In genomic region chr6:149648148-149649145, GRCh38 we compare ENCODE assay signal across 8 cellular contexts. TPM values are rescaled to one million over a fixed set of nuclear protein-coding genes. Genes with fewer than 3 reads are reported as not detected.
DNase-seq lines count a peak whose midpoint lies in the region; ATAC-seq and TF ChIP-seq lines count a peak whose summit lies in the region.

Gene KATNA1, minus strand, starts transcription at chr6:149648714. Its CDS starts 10,167 bp downstream, at chr6:149638547.

- peak within 1 kb of the TSS; percentile 89 to 90 for H3K4me3 ChIP-seq in duodenal mucosa (ENCODE audit: low read depth in 1 of 2, low read length in 2 of 2)
- H3K4me3 ChIP-seq in lower leg skin (ENCODE audit: low read depth, poor library complexity, severe bottlenecking): peak within 1 kb of the TSS; percentile 69

- H3K36me3 ChIP-seq in duodenal mucosa (ENCODE audit: control insufficient read depth in 1 of 2, insufficient read depth in 2 of 2, low read length in 2 of 2): no peaks in the 10 kb centered on the region

- WGBS in lower leg skin, 2 donors: 0 to 1% methylated on average over 53 to 65 of the region's 69 CpGs

- TF ChIP-seq POLR2A in lower leg skin (IDR thresholded peaks at IDR 0.05): no peak

- peak within 1 kb of the TSS; percentile 86 to 91 for H3K9ac ChIP-seq in duodenal mucosa (ENCODE audit: low read depth in 1 of 2, low read length in 2 of 2)

- DNase-seq in CD4-positive, alpha-beta T cell: peak; percentile 69 to 87 (median 79)
- DNase-seq in NCI-H82 (lab: John Stamatoyannopoulos, UW): peak; percentile 95
- DNase-seq in activated CD4-positive, alpha-beta memory T cell treated with anti-CD3 and anti-CD28 coated beads, Interleukin-2, amount 10 ng/mL, durations not matched to agents 7 days and 5 days: peak; percentile 91
- peak; percentile 74 to 96 for DNase-seq in lower leg skin (ENCODE audit: low spot score in 2 of 2)
- peak; percentile 82 to 86 for DNase-seq in stimulated activated CD4-positive, alpha-beta T cell treated with anti-CD3 and anti-CD28 coated beads, Interleukin-4, amount 100 ng/mL, for 4 hours

- no peak for TF ChIP-seq CTCF in CD4-positive, alpha-beta T cell (IDR thresholded peaks at IDR 0.05)
- TF ChIP-seq CTCF in lower leg skin (IDR thresholded peaks at IDR 0.05): peak in 1 of 3 donors; percentile 7

- H3K27me3 ChIP-seq in CD4-positive, alpha-beta T cell (ENCODE audit: control insufficient read depth, insufficient read depth, low read length): no peaks in the 10 kb centered on the region
- H3K27me3 ChIP-seq in duodenal mucosa (ENCODE audit: control insufficient read depth in 1 of 2, insufficient read depth in 2 of 2, low read length in 2 of 2): no peaks in the 10 kb centered on the region

- H3K9me3 ChIP-seq in CD4-positive, alpha-beta T cell (ENCODE audit: control insufficient read depth, low read length): no peaks in the 10 kb centered on the region
- no peaks in the 10 kb centered on the region for H3K9me3 ChIP-seq in duodenal mucosa (ENCODE audit: control insufficient read depth in 1 of 2, low read length in 2 of 2)

- intact Hi-C loops in CD4-positive, alpha-beta T cell (cut with DNase I, micrococcal nuclease): loop anchor here (5.0 kb wide), 3 partner anchors 69 to 214 kb away; partner anchors contain the start of genes GINM1 (in 2 of the 2), LATS1 (in 1 of the 2) and LRP11 (in 1 of the 2)
- intact Hi-C loops in lower leg skin (cut with DNase I; ENCODE audit: low total_unique reads): no loop called here

- H3K9me3 Mint-ChIP-seq in CD4-positive, alpha-beta T cell: no peaks in the 10 kb centered on the region
- H3K9me3 Mint-ChIP-seq in activated CD4-positive, alpha-beta memory T cell treated with anti-CD3 and anti-CD28 coated beads, Interleukin-2, amount 10 ng/mL, durations not matched to agents 7 days and 5 days: no peaks in the 10 kb centered on the region

- H3K4me1 Mint-ChIP-seq in CD4-positive, alpha-beta T cell (ENCODE audit: low read depth): peaks cover 41% of the 10 kb centered on the region
- peaks cover 32% of the 10 kb centered on the region for H3K4me1 Mint-ChIP-seq in activated CD4-positive, alpha-beta memory T cell treated with anti-CD3 and anti-CD28 coated beads, Interleukin-2, amount 10 ng/mL, durations not matched to agents 7 days and 5 days

- POLR2A ChIA-PET in CD4-positive, alpha-beta T cell (lab: Charles Lee): interaction anchor here (1.0 to 3.0 kb wide), 3 partner anchors 70 to 103 kb away, joined by 4 to 6 read pairs (median 6); partner anchors contain the start of genes GINM1, LATS1 and PPIL4
- POLR2A ChIA-PET in activated CD4-positive, alpha-beta memory T cell treated with anti-CD3 and anti-CD28 coated beads, Interleukin-2, amount 10 ng/mL, durations not matched to agents 7 days and 5 days (lab: Charles Lee): interaction anchor here (0.6 to 2.5 kb wide), 8 partner anchors 25 to 103 kb away, joined by 3 to 7 read pairs (median 3); partner anchors contain the start of genes GINM1 and PPIL4

- peaks cover 4 to 9% of the 10 kb centered on the region in 2 donors for H3K4me1 ChIP-seq in duodenal mucosa (ENCODE audit: control insufficient read depth in 1 of 2, insufficient read depth in 2 of 2, low read length in 2 of 2)

- ATAC-seq in CD4-positive, alpha-beta T cell (ENCODE audit: poor library complexity): peak; percentile 88
- peak; percentile 90 for ATAC-seq in GM19452 (IDR thresholded peaks at IDR 0.05; ENCODE audit: unreplicated experiment)
- ATAC-seq in HG03575 (IDR thresholded peaks at IDR 0.05; ENCODE audit: extremely low read depth, insufficient number of reproducible peaks, low FRiP score, unreplicated experiment): peak; percentile 28

- peak within 1 kb of the TSS; percentile 66 for H3K27ac ChIP-seq in CD4-positive, alpha-beta T cell (ENCODE audit: low read depth, low read length)
- peak within 1 kb of the TSS; percentile 51 for H3K27ac ChIP-seq in duodenal mucosa (ENCODE audit: low read depth, low read length)

- peak within 1 kb of the TSS; percentile 90 for H3K4me3 Mint-ChIP-seq in CD4-positive, alpha-beta T cell
- H3K4me3 Mint-ChIP-seq in activated CD4-positive, alpha-beta memory T cell treated with anti-CD3 and anti-CD28 coated beads, Interleukin-2, amount 10 ng/mL, durations not matched to agents 7 days and 5 days: peak within 1 kb of the TSS; percentile 75

- peak within 1 kb of the TSS; percentile 84 for H3K27ac Mint-ChIP-seq in CD4-positive, alpha-beta T cell
- peak within 1 kb of the TSS; percentile 74 for H3K27ac Mint-ChIP-seq in activated CD4-positive, alpha-beta memory T cell treated with anti-CD3 and anti-CD28 coated beads, Interleukin-2, amount 10 ng/mL, durations not matched to agents 7 days and 5 days

- H3K36me3 Mint-ChIP-seq in CD4-positive, alpha-beta T cell (ENCODE audit: low read depth): peaks cover 12% of the 10 kb centered on the region
- H3K36me3 Mint-ChIP-seq in activated CD4-positive, alpha-beta memory T cell treated with anti-CD3 and anti-CD28 coated beads, Interleukin-2, amount 10 ng/mL, durations not matched to agents 7 days and 5 days (ENCODE audit: low read depth): peaks cover 6% of the 10 kb centered on the region

- no peaks in the 10 kb centered on the region for H3K27me3 Mint-ChIP-seq in CD4-positive, alpha-beta T cell
- H3K27me3 Mint-ChIP-seq in activated CD4-positive, alpha-beta memory T cell treated with anti-CD3 and anti-CD28 coated beads, Interleukin-2, amount 10 ng/mL, durations not matched to agents 7 days and 5 days: no peaks in the 10 kb centered on the region

- CTCF ChIA-PET in CD4-positive, alpha-beta T cell (lab: Charles Lee): interaction anchor here (0.5 to 1.2 kb wide), 5 partner anchors 10 to 623 kb away, joined by 3 to 4 read pairs (median 3); no protein-coding TSS in a partner anchor
- CTCF ChIA-PET in activated CD4-positive, alpha-beta memory T cell treated with anti-CD3 and anti-CD28 coated beads, Interleukin-2, amount 10 ng/mL, durations not matched to agents 7 days and 5 days (lab: Charles Lee): interaction anchor here (1.6 kb wide), 1 partner anchor 165 kb away, joined by 5 read pairs; no protein-coding TSS in a partner anchor

RNA-seq across cellular contexts. Expression of gene KATNA1, which starts in this region (rescaled TPM):
- total RNA-seq in CD4-positive, alpha-beta T cell: 10 to 100 TPM; 17.0 to 18.1 TPM
- total RNA-seq in activated CD4-positive, alpha-beta memory T cell treated with anti-CD3 and anti-CD28 coated beads, Interleukin-2, amount 10 ng/mL, durations not matched to agents 7 days and 5 days: 10 to 100 TPM; 22.6 to 23.0 TPM
- 10 to 100 TPM; 19.2 to 25.7 (median 23.3) TPM for total RNA-seq in lower leg skin

Comparison
In these comparisons a context has a peak if more than half of its experiments do, and no peak if none do; other contexts are left out.
1. Peak in every context shown above with its lines: DNase-seq, ATAC-seq, H3K4me3 ChIP-seq and H3K27ac ChIP-seq.
2. ATAC-seq: peak in every context shown above with its lines; median percentile 90 in GM19452; 88 in CD4-positive, alpha-beta T cell; 28 in HG03575.